In the genomic region with DNA sequence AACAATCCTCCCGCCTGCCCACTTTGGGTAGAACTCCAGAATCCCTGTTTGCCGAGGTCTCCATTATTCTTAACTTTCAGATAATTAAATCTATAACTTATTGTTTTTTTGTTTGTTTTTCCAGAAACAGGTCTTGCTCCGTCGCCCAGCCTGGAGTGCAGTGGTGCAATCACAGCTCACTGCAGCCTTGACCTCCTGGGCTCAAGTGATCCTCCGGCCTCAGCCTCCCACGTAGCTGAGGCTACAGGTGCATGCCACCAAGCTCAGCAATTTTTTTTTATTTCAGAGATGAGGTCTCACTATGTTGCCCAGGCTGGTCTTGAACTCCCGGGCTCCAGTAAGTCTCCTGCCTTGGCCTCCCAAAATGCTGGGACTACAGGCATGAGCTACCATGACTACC, we compare ENCODE assay signal across 18 cellular contexts. TPM values are rescaled to one million over a fixed set of nuclear protein-coding genes. Genes with fewer than 3 reads are reported as not detected.
DNase-seq lines count a peak whose midpoint lies in the region; ATAC-seq, FAIRE-seq and TF ChIP-seq lines count a peak whose summit lies in the region.
"Had no signal": no experiment of that assay in that cellular context is flagged by ENCODE, and none has a peak within 500 bp of the region (broad histone marks: within the 10 kb centered on the region; RNA-seq: fewer than 3 reads in every experiment).

No MANE protein-coding gene starts in this region.

- no peak for TF ChIP-seq RAD21 in A549 (conservative IDR thresholded peaks at IDR 0.05 in 1 of 2, IDR thresholded peaks at IDR 0.05 in 1 of 2)

- 92% methylated on average over 7 of the region's 7 CpGs for WGBS in A549 (ENCODE audit: missing lambda C conversion rate)
- 92 to 94% methylated on average over 6 to 7 of the region's 7 CpGs for WGBS in esophagus squamous epithelium, 2 donors

- peaks cover 4 to 6% of the 10 kb centered on the region in 2 experiments; a peak in 2 of 3 replicates for H3K36me3 ChIP-seq in HEK293 (ENCODE audit: control insufficient read depth in 2 of 2, insufficient read depth in 1 of 2, low read length in 2 of 2)
- peaks cover 0 to 5% (median 0%) of the 10 kb centered on the region in 3 donors for H3K36me3 ChIP-seq in esophagus squamous epithelium
- H3K36me3 ChIP-seq in rectal smooth muscle tissue (ENCODE audit: control insufficient read depth, insufficient read depth, low read length) = peaks cover under 1% of the 10 kb centered on the region
- H3K36me3 ChIP-seq: cardiac muscle cell, ovary, tibial nerve had no signal

- CTCF ChIA-PET in A549 (lab: Yijun Ruan, JAX) (interaction anchor here (0.7 to 15.0 kb wide), 6 partner anchors 9 to 106 kb away, joined by 3 to 131 read pairs (median 4); no protein-coding TSS in a partner anchor), HEK293 (lab: Yijun Ruan, JAX) (interaction anchor here (1.0 kb wide), 1 partner anchor 55 kb away, joined by 5 read pairs; no protein-coding TSS in a partner anchor)

- no peak overlapping the region for H3K4me3 ChIP-seq in A549
- H3K4me3 ChIP-seq in HEK293 (ENCODE audit: low read depth, low read length) = no peak overlapping the region
- no peak overlapping the region for H3K4me3 ChIP-seq in esophagus squamous epithelium
- no peak overlapping the region for H3K4me3 ChIP-seq in rectal smooth muscle tissue (ENCODE audit: low read length)
- H3K4me3 ChIP-seq: cardiac muscle cell, ovary, Peyer's patch, tibial nerve had no signal

- H3K4me2 ChIP-seq in A549 = no peak overlapping the region

- no peak for FAIRE-seq in A549 (lab: Jason Lieb, UNC)

- intact Hi-C loops in esophagus squamous epithelium (cut with DNase I) = no loop called here

- TF ChIP-seq EP300 in A549 (IDR thresholded peaks at IDR 0.05) = no peak

- no peaks in the 10 kb centered on the region for H3K27me3 ChIP-seq in esophagus squamous epithelium
- no peaks in the 10 kb centered on the region for H3K27me3 ChIP-seq in rectal smooth muscle tissue (ENCODE audit: control insufficient read depth, insufficient read depth, low read length)
- H3K27me3 ChIP-seq: cardiac muscle cell, ovary, Peyer's patch, tibial nerve had no signal

- TF ChIP-seq POLR2A in A549 (IDR thresholded peaks at IDR 0.05; ENCODE audit: low read length) = no peak
- no peak for TF ChIP-seq POLR2A in esophagus squamous epithelium (IDR thresholded peaks at IDR 0.05)

- H3K4me1 ChIP-seq in A549 (peaks cover 92% of the 10 kb centered on the region), HEK293 (ENCODE audit: control insufficient read depth, insufficient read depth, low read length) (peaks cover 7% of the 10 kb centered on the region; the same call in 1 of the 2 replicates), esophagus squamous epithelium (peaks cover 10 to 90% (median 49%) of the 10 kb centered on the region in 3 donors), rectal smooth muscle tissue (ENCODE audit: control insufficient read depth, insufficient read depth, low read length) (peaks cover 12% of the 10 kb centered on the region)

- H3K9ac ChIP-seq in rectal smooth muscle tissue (ENCODE audit: low read length) = no peak overlapping the region

- H3K9me3 ChIP-seq in A549 (no peaks in the 10 kb centered on the region), HEK293 (ENCODE audit: control insufficient read depth, insufficient read depth, low read depth, low read length) (no peaks in the 10 kb centered on the region), esophagus squamous epithelium (no peaks in the 10 kb centered on the region)
- H3K9me3 ChIP-seq: ovary, Peyer's patch, tibial nerve had no signal

- ATAC-seq in A549 = no peak
- no peak for ATAC-seq in HG03039 (IDR thresholded peaks at IDR 0.05; ENCODE audit: unreplicated experiment)
- ATAC-seq: effector memory CD8-positive, alpha-beta T cell had no signal

- DNase-seq in A549 (ENCODE audit: low read depth in 1 of 2, low spot score in 1 of 2) (no peak), esophagus squamous epithelium (lab: John Stamatoyannopoulos, UW) (no peak), SIG-M5 treated with dmso at 0.1 percent for 504 hours (lab: John Stamatoyannopoulos, UW; ENCODE audit: unreplicated experiment) (no peak), AG08395 (ENCODE audit: low spot score) (no peak)
- no peak for DNase-seq in stimulated activated CD4-positive, alpha-beta T cell treated with anti-CD3 and anti-CD28 coated beads, Interleukin-4, amount 100 ng/mL, for 1 hour
- DNase-seq: activated B cell treated with CpG ODN at 0.5 μM for 24 hours; activated naive CD4-positive, alpha-beta T cell; DMS153; effector memory CD8-positive, alpha-beta T cell; NCI-H1930; NCI-H69; ovary had no signal

- POLR2A ChIA-PET in A549 (lab: Yijun Ruan, JAX) = interaction anchor here (1.0 to 1.2 kb wide), 2 partner anchors 29 to 31 kb away, joined by 3 to 5 read pairs; partner anchors contain the start of gene ZMYND8
- POLR2A ChIA-PET in HEK293 (lab: Yijun Ruan, JAX) = interaction anchor here (0.6 to 1.5 kb wide), 2 partner anchors 9 to 32 kb away, joined by 3 read pairs; no protein-coding TSS in a partner anchor

- H3K27ac ChIP-seq in A549 = peak overlapping the region; percentile 94 to 97
- H3K27ac ChIP-seq in HEK293 (ENCODE audit: extremely low read depth, low read depth, low read length) = no peak overlapping the region
- H3K27ac ChIP-seq in esophagus squamous epithelium = peak overlapping the region; percentile 85 to 99 (median 90)
- H3K27ac ChIP-seq in rectal smooth muscle tissue (ENCODE audit: low read depth, low read length) = peak overlapping the region; percentile 89
- H3K27ac ChIP-seq: ovary had no signal

- TF ChIP-seq CTCF in A549 (IDR thresholded peaks at IDR 0.05) (no peak), HEK293 (tag by site-specific recombination; IDR thresholded peaks at IDR 0.05) (no peak), esophagus squamous epithelium (IDR thresholded peaks at IDR 0.05) (no peak)

TF ChIP-seq in A549, 52 proteins besides CTCF, POLR2A, EP300 and RAD21:
- TF ChIP-seq HOXA7 (CRISPR knock-in tag; IDR thresholded peaks at IDR 0.05) (no peak), NFE2L2 (conservative IDR thresholded peaks at IDR 0.05; ENCODE audit: low read length) (no peak), KDM5A (IDR thresholded peaks at IDR 0.05) (no peak), RFX5 (IDR thresholded peaks at IDR 0.05) (no peak), RARB (CRISPR knock-in tag; IDR thresholded peaks at IDR 0.05) (no peak), TFCP2L1 (CRISPR knock-in tag; IDR thresholded peaks at IDR 0.05) (no peak), NR3C1 (IDR thresholded peaks at IDR 0.05) (no peak), HOXB13 (CRISPR knock-in tag; IDR thresholded peaks at IDR 0.05; ENCODE audit: low read depth) (no peak), GATA3 (IDR thresholded peaks at IDR 0.05; ENCODE audit: borderline replicate concordance) (no peak), JUN (IDR thresholded peaks at IDR 0.05) (no peak), CBX8 (IDR thresholded peaks at IDR 0.05) (no peak)
- TF ChIP-seq, protein P1, sequence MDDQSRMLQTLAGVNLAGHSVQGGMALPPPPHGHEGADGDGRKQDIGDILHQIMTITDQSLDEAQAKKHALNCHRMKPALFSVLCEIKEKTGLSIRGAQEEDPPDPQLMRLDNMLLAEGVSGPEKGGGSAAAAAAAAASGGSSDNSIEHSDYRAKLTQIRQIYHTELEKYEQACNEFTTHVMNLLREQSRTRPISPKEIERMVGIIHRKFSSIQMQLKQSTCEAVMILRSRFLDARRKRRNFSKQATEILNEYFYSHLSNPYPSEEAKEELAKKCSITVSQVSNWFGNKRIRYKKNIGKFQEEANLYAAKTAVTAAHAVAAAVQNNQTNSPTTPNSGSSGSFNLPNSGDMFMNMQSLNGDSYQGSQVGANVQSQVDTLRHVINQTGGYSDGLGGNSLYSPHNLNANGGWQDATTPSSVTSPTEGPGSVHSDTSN (IDR thresholded peaks at IDR 0.05) = no peak

TF ChIP-seq in HEK293, 187 proteins besides CTCF, POLR2A, EP300 and RAD21:
- TF ChIP-seq ZBTB6 (tag by site-specific recombination; IDR thresholded peaks at IDR 0.05) (0 out of 2 replicates have a peak, but pooled peaks have one; percentile 12), ZNF433 (tag by site-specific recombination; IDR thresholded peaks at IDR 0.05; ENCODE audit: low read depth) (no peak), TCF7L2 (IDR thresholded peaks at IDR 0.05; ENCODE audit: borderline replicate concordance, low read depth, low read length) (no peak)

RNA-seq across cellular contexts. Expression of gene ZMYND8, which starts 28.8 kb away (rescaled TPM):
- polyA plus RNA-seq in A549 (2011; rRNA removed) = 23.6 and 24.9 TPM in 2 replicates
- 10.9 TPM in 2 replicates for polyA plus RNA-seq in A549 (2012; cell fraction: cytosol; rRNA removed)
- 19.5 and 21.4 TPM in 2 replicates for polyA plus RNA-seq in A549 (2012; cell fraction: nucleus; rRNA removed)
- polyA plus RNA-seq in A549 (2017; fragmentation: RNase III; extraction: RNeasy Plus Mini Kit Qiagen cat#74134 plus additional on column Dnase treatment) = 10.2 to 11.2 TPM (median 10.4 TPM) in 3 replicates
- polyA minus RNA-seq in A549 (2011; rRNA and poly(A)+ RNA removed) = 22.2 and 24.4 TPM in 2 replicates
- 10 to 100 TPM; 21.5 to 26.3 (median 24.3) TPM for total RNA-seq in esophagus squamous epithelium
